In the genomic region with DNA sequence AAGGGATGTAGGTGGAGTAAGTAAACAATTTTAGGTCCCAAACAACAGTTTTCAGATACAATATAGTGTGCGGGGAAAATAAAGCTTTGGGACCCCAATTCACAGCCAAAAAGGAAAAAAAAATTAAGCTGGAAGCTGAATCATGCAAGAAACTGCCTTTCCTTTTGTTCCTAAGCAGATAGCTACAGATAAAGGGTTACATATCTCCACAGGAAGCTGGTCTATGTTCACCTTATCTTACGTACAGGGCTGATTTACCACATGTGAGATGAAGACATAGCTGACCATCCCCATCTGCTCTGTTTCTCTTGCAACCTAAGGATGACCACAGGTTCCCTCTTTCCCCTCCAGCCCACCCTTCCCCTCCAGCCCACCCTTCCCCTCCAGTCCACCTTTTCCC, we compare ENCODE assay signal across 1 cellular context.
TF ChIP-seq lines count a peak whose summit lies in the region.

No MANE protein-coding gene starts in this region.

TF ChIP-seq in GM23338, 12 proteins besides CTCF, POLR2A, EP300 and RAD21 (continued from another document):
- TF ChIP-seq ZNF462 (CRISPR knock-in tag; IDR thresholded peaks at IDR 0.05) (no peak), ZNF331 (CRISPR knock-in tag; IDR thresholded peaks at IDR 0.05; ENCODE audit: low read depth) (no peak)
